Comparison of ENCODE assay signal across 22 cellular contexts in the genomic region with DNA sequence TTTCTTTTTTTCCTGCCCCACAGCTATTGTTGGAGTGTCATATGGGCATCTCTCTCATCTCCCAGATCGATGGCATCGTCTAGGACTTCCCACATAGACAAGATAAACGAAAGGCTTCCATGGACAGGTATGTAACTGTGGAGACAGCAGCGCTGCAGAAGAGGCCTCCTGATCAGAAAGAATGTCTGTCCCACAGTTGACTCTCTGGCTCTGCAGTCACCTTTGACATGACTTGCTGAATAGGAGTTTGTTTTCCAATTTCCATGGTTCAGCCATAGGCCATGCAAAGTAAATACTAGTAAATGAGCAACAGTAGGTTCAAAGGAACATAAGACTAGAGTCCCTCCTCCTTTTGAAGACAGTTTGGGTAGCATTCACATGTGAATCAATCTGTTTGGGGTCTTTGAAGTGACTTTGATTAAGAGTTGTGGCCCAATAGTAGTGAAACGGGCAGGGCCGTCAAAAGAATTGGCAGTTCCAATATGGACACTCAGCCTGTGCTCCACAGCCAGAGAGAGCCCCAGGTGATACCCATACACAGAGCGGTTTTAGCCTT.
DNase-seq lines count a peak whose midpoint lies in the region; TF ChIP-seq lines count a peak whose summit lies in the region.
"Had no signal": no experiment of that assay in that cellular context is flagged by ENCODE, and none has a peak within 500 bp of the region (broad histone marks: within the 10 kb centered on the region; RNA-seq: fewer than 3 reads in every experiment).

No MANE protein-coding gene starts in this region.

- H3K9me3 ChIP-seq in OCI-LY7 (ENCODE audit: low read length) = no peaks in the 10 kb centered on the region
- H3K9me3 ChIP-seq: ascending aorta, mucosa of descending colon, thyroid gland had no signal

- BruUV-seq in OCI-LY7 (replicated peaks; lab: Mats Ljungman, UMichigan) = no TSS peak

- DNase-seq in activated CD4-positive, alpha-beta T cell treated with anti-CD3 and anti-CD28 coated beads, Interleukin-2, amount 10 ng/mL, durations not matched to agents 7 days and 5 days = no peak
- no peak for DNase-seq in activated CD4-positive, alpha-beta T cell treated with anti-CD3 and anti-CD28 coated beads, Interleukin-2, amount 50 U/mL, for 4 hours
- no peak for DNase-seq in OCI-LY7 (ENCODE audit: low spot score)
- peak; percentile 47 for DNase-seq in left kidney (ENCODE audit: low read depth, low spot score)
- no peak for DNase-seq in type B pancreatic cell (ENCODE audit: extremely low spot score, unreplicated experiment)
- no peak for DNase-seq in NCI-H510A (lab: John Stamatoyannopoulos, UW)
- DNase-seq in NCI-H526 (lab: John Stamatoyannopoulos, UW) = no peak
- no peak for DNase-seq in activated gamma-delta T cell (lab: John Stamatoyannopoulos, UW)
- DNase-seq: activated CD8-positive, alpha-beta memory T cell treated with anti-CD3 and anti-CD28 coated beads for 24 hours; activated T-cell treated with anti-CD3 and anti-CD28 coated beads, Interleukin-2, amount 50 U/mL, for 48 hours; AML-193; caudate nucleus; head of caudate nucleus; mucosa of descending colon; NCI-H1417 treated with DMSO at 0.1 percent for 48 hours; NCI-H2107; NCI-H524 treated with DMSO at 0.1 percent for 48 hours; thyroid gland had no signal

- peak overlapping the region; percentile 54 for H3K4me2 ChIP-seq in OCI-LY7 (ENCODE audit: low read length)
- H3K4me2 ChIP-seq: smooth muscle cell had no signal

- H3K27ac Mint-ChIP-seq in activated CD4-positive, alpha-beta T cell treated with anti-CD3 and anti-CD28 coated beads, Interleukin-2, amount 10 ng/mL, durations not matched to agents 7 days and 5 days = peak overlapping the region; percentile 36
- H3K27ac Mint-ChIP-seq in type B pancreatic cell = peak overlapping the region; percentile 29

- peaks cover 36% of the 10 kb centered on the region for H3K4me1 ChIP-seq in OCI-LY7 (ENCODE audit: insufficient read depth, low read length, poor library complexity, severe bottlenecking)
- H3K4me1 ChIP-seq: ascending aorta, thyroid gland had no signal

- no peaks in the 10 kb centered on the region for H3K36me3 Mint-ChIP-seq in activated CD4-positive, alpha-beta T cell treated with anti-CD3 and anti-CD28 coated beads, Interleukin-2, amount 10 ng/mL, durations not matched to agents 7 days and 5 days (ENCODE audit: low read depth)
- H3K36me3 Mint-ChIP-seq in type B pancreatic cell = no peaks in the 10 kb centered on the region
- H3K36me3 Mint-ChIP-seq: activated naive CD4-positive, alpha-beta T cell treated with anti-CD3 and anti-CD28 coated beads, Interleukin-2, amount 50 U/mL, for 24 hours had no signal

- H3K4me3 ChIP-seq in OCI-LY7 (ENCODE audit: low read depth, low read length, poor library complexity, severe bottlenecking) = peak overlapping the region; percentile 14
- H3K4me3 ChIP-seq: ascending aorta, mucosa of descending colon, smooth muscle cell, thyroid gland had no signal

- POLR2A ChIA-PET in activated CD4-positive, alpha-beta T cell treated with anti-CD3 and anti-CD28 coated beads, Interleukin-2, amount 10 ng/mL, durations not matched to agents 7 days and 5 days (lab: Charles Lee) = no interaction called here
- POLR2A ChIA-PET in OCI-LY7 (lab: Charles Lee) = interaction anchor here (0.8 to 0.9 kb wide), 2 partner anchors 22 to 35 kb away, joined by 3 to 7 read pairs; no protein-coding TSS in a partner anchor

- H3K27me3 Mint-ChIP-seq in activated CD4-positive, alpha-beta T cell treated with anti-CD3 and anti-CD28 coated beads, Interleukin-2, amount 10 ng/mL, durations not matched to agents 7 days and 5 days = peaks cover 4% of the 10 kb centered on the region
- H3K27me3 Mint-ChIP-seq in type B pancreatic cell = peaks cover 16% of the 10 kb centered on the region
- H3K27me3 Mint-ChIP-seq: activated naive CD4-positive, alpha-beta T cell treated with anti-CD3 and anti-CD28 coated beads, Interleukin-2, amount 50 U/mL, for 24 hours; IgD-negative memory B cell had no signal

- no peak overlapping the region for H3K4me3 Mint-ChIP-seq in activated CD4-positive, alpha-beta T cell treated with anti-CD3 and anti-CD28 coated beads, Interleukin-2, amount 10 ng/mL, durations not matched to agents 7 days and 5 days
- H3K4me3 Mint-ChIP-seq in type B pancreatic cell = no peak overlapping the region

- H3K9me3 Mint-ChIP-seq in activated CD4-positive, alpha-beta T cell treated with anti-CD3 and anti-CD28 coated beads, Interleukin-2, amount 10 ng/mL, durations not matched to agents 7 days and 5 days = no peaks in the 10 kb centered on the region
- H3K9me3 Mint-ChIP-seq in type B pancreatic cell = no peaks in the 10 kb centered on the region
- H3K9me3 Mint-ChIP-seq: activated naive CD4-positive, alpha-beta T cell treated with anti-CD3 and anti-CD28 coated beads, Interleukin-2, amount 50 U/mL, for 24 hours; IgD-negative memory B cell had no signal

- no peaks in the 10 kb centered on the region for H3K36me3 ChIP-seq in OCI-LY7 (ENCODE audit: insufficient read depth, low read length)
- H3K36me3 ChIP-seq: ascending aorta, thyroid gland had no signal

- no peak for TF ChIP-seq CTCF in OCI-LY7 (conservative IDR thresholded peaks at IDR 0.05; ENCODE audit: low read length)
- no peak for TF ChIP-seq CTCF in type B pancreatic cell (conservative IDR thresholded peaks at IDR 0.05)

- intact Hi-C loops in OCI-LY7 (cut with micrococcal nuclease; ENCODE audit: unreplicated experiment) = no loop called here

- peak overlapping the region; percentile 68 for H3K27ac ChIP-seq in OCI-LY7 (ENCODE audit: low read depth, low read length, poor library complexity, severe bottlenecking)
- H3K27ac ChIP-seq: ascending aorta, thyroid gland had no signal

- H3K9me2 ChIP-seq in OCI-LY7 (ENCODE audit: insufficient read depth, low read length) = no peaks in the 10 kb centered on the region

- H3K4me1 Mint-ChIP-seq in activated CD4-positive, alpha-beta T cell treated with anti-CD3 and anti-CD28 coated beads, Interleukin-2, amount 10 ng/mL, durations not matched to agents 7 days and 5 days = peaks cover 14% of the 10 kb centered on the region
- H3K4me1 Mint-ChIP-seq in type B pancreatic cell (ENCODE audit: unreplicated experiment) = peaks cover 28% of the 10 kb centered on the region

- H2AFZ ChIP-seq in OCI-LY7 (ENCODE audit: low read length) = peak overlapping the region; percentile 84; the same call in 1 of the 2 replicates

- H4K20me1 ChIP-seq in OCI-LY7 (ENCODE audit: insufficient read depth, low read length) = no peaks in the 10 kb centered on the region

- H3K79me2 ChIP-seq in OCI-LY7 (ENCODE audit: insufficient read depth, low read depth, low read length) = no peaks in the 10 kb centered on the region

- CTCF ChIA-PET in activated CD4-positive, alpha-beta T cell treated with anti-CD3 and anti-CD28 coated beads, Interleukin-2, amount 10 ng/mL, durations not matched to agents 7 days and 5 days (lab: Charles Lee) = no interaction called here
- CTCF ChIA-PET in OCI-LY7 (lab: Charles Lee; ENCODE audit: unreplicated experiment) = no interaction called here
